ENCODE assay signal across 12 cellular contexts in the genomic region with DNA sequence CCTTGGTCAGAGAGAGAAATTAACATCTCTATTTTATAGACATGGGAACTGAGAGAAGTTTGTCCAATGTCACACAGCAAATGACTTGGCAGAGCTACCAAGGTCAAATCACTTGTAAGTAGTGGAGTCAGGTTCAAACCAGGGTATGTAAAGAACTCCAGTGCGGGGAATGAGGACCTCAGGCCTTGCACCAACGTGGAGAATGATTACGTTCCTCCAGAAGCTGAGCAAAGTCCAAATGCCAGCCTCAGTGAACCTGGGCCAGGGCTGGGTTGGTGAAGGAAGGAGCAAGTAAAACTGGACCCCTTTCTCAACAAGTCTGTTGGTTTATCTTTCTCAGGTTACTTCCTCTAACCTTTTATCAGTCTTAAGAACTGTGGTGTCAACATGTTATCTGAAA.
"Had no signal": no experiment of that assay in that cellular context is flagged by ENCODE, and none has a peak within 500 bp of the region (broad histone marks: within the 10 kb centered on the region; RNA-seq: fewer than 3 reads in every experiment).

No MANE protein-coding gene starts in this region.

- H3K27me3 Mint-ChIP-seq: activated naive CD8-positive, alpha-beta T cell had no signal

- H3K4me3 Mint-ChIP-seq: endodermal cell had no signal

- ATAC-seq: psoas muscle, sciatic nerve had no signal

- H3K9me3 ChIP-seq: breast epithelium, psoas muscle had no signal

- H3K27ac Mint-ChIP-seq: endodermal cell had no signal

- H3K27me3 ChIP-seq: breast epithelium had no signal

- H3K9me3 Mint-ChIP-seq: endodermal cell had no signal

- H3K4me3 ChIP-seq: breast epithelium, psoas muscle had no signal

- H3K27ac ChIP-seq: breast epithelium, psoas muscle, VCaP had no signal

- DNase-seq: activated gamma-delta T cell; activated T-cell treated with anti-CD3 and anti-CD28 coated beads, Interleukin-2, amount 50 U/mL, for 1 hour; anterior cingulate cortex; endodermal cell; erythroblast; hippocampal formation; psoas muscle; stimulated activated naive CD4-positive, alpha-beta T cell treated with Interleukin-2 at 50 U/mL for 16 hours had no signal

- H3K36me3 ChIP-seq: breast epithelium had no signal
